In the genomic region with DNA sequence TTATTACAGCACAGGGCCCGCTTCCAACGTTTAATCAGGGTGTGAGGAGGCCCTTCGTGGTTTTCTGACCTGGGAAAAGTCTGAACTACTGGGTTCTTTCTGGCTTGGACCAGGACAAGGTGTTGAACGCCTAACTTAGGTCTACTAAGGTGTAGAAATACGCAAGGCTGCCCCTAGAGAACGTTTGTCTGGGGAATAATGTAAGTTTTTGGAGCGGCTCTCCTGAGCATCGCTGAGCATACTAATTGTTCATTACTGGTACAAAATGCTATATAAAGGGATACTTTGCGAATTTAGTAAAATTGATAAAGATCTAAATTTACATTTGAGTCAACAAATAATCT, we compare ENCODE assay signal across 8 cellular contexts. TPM values are rescaled to one million over a fixed set of nuclear protein-coding genes. Genes with fewer than 3 reads are reported as not detected.
DNase-seq lines count a peak whose midpoint lies in the region; ATAC-seq, FAIRE-seq and TF ChIP-seq lines count a peak whose summit lies in the region.

No MANE protein-coding gene starts in this region.

- peak overlapping the region; percentile 80 for H3K27ac ChIP-seq in CD4-positive, CD25-positive, alpha-beta regulatory T cell (ENCODE audit: insufficient read depth, low read length, poor library complexity, severe bottlenecking)
- peak overlapping the region; percentile 84 for H3K27ac ChIP-seq in astrocyte (ENCODE audit: low read depth, low read length)

- no peaks in the 10 kb centered on the region for H3K9me3 Mint-ChIP-seq in CD4-positive, CD25-positive, alpha-beta regulatory T cell
- H3K9me3 Mint-ChIP-seq in astrocyte (ENCODE audit: unreplicated experiment), result peaks cover 1% of the 10 kb centered on the region

- peak overlapping the region; percentile 82 for H3K4me3 ChIP-seq in CD4-positive, CD25-positive, alpha-beta regulatory T cell (ENCODE audit: low read depth, low read length)
- H3K4me3 ChIP-seq in astrocyte (ENCODE audit: insufficient read depth, low read depth, low read length) (peak overlapping the region; percentile 68), mononuclear cell (ENCODE audit: low read length) (peak overlapping the region; percentile 73)

- peaks cover 16 to 32% (median 24%) of the 10 kb centered on the region in 4 donors for H3K4me1 Mint-ChIP-seq in CD4-positive, CD25-positive, alpha-beta regulatory T cell
- H3K4me1 Mint-ChIP-seq in astrocyte (ENCODE audit: low read depth, unreplicated experiment), result peaks cover 32% of the 10 kb centered on the region

- H3K9me3 ChIP-seq in CD4-positive, CD25-positive, alpha-beta regulatory T cell (ENCODE audit: control insufficient read depth in 2 of 2, low read length in 2 of 2), result no peaks in the 10 kb centered on the region
- no peaks in the 10 kb centered on the region for H3K9me3 ChIP-seq in astrocyte (ENCODE audit: insufficient read depth, low read depth, low read length)
- no peaks in the 10 kb centered on the region for H3K9me3 ChIP-seq in mononuclear cell (ENCODE audit: low read depth, low read length)

- peak overlapping the region; percentile 92 to 94 (median 92) for H3K27ac Mint-ChIP-seq in CD4-positive, CD25-positive, alpha-beta regulatory T cell
- H3K27ac Mint-ChIP-seq in astrocyte (ENCODE audit: unreplicated experiment), result peak overlapping the region; percentile 93

- no peaks in the 10 kb centered on the region for H4K20me1 ChIP-seq in astrocyte (ENCODE audit: insufficient read depth, low read length)

- no peak for TF ChIP-seq CTCF in astrocyte (IDR thresholded peaks at IDR 0.05; ENCODE audit: insufficient read depth, low read depth, low read length)

- no peak for DNase-seq in CD4-positive, CD25-positive, alpha-beta regulatory T cell
- DNase-seq in astrocyte (ENCODE audit: low read depth), result no peak
- DNase-seq in D341Med (ENCODE audit: low spot score), result no peak
- no peak for DNase-seq in H4 (ENCODE audit: low spot score)
- DNase-seq in stimulated activated CD4-positive, alpha-beta T cell treated with anti-CD3 and anti-CD28 coated beads, Interleukin-1b, Interleukin-23, amount 100 ng/mL, for 48 hours, result no peak
- no peak for DNase-seq in stimulated activated naive CD4-positive, alpha-beta T cell treated with Interleukin-2 at 50 U/mL for 16 hours (lab: John Stamatoyannopoulos, UW)

- H3K79me2 ChIP-seq in astrocyte (ENCODE audit: insufficient read depth, low read length), result peaks cover 9% of the 10 kb centered on the region

- peak overlapping the region; percentile 66 for H2AFZ ChIP-seq in astrocyte (ENCODE audit: low read depth, low read length)

- ATAC-seq in CD4-positive, CD25-positive, alpha-beta regulatory T cell (ENCODE audit: low read depth in 2 of 2), result peak; percentile 9 to 16
- peak; percentile 5 for ATAC-seq in HG02642 (IDR thresholded peaks at IDR 0.05; ENCODE audit: poor library complexity, unreplicated experiment)

- H3K27me3 Mint-ChIP-seq in CD4-positive, CD25-positive, alpha-beta regulatory T cell, result peaks cover 22% of the 10 kb centered on the region
- H3K27me3 Mint-ChIP-seq in astrocyte (ENCODE audit: low read depth, unreplicated experiment), result no peaks in the 10 kb centered on the region

- H3K27me3 ChIP-seq in CD4-positive, CD25-positive, alpha-beta regulatory T cell (ENCODE audit: control insufficient read depth, insufficient read depth, low read length), result peaks cover 2% of the 10 kb centered on the region
- no peaks in the 10 kb centered on the region for H3K27me3 ChIP-seq in astrocyte (ENCODE audit: insufficient read depth, low read length)
- no peaks in the 10 kb centered on the region for H3K27me3 ChIP-seq in mononuclear cell (ENCODE audit: insufficient read depth, low read length)

- H3K36me3 ChIP-seq in CD4-positive, CD25-positive, alpha-beta regulatory T cell (ENCODE audit: control insufficient read depth, insufficient read depth, low read length), result peaks cover 11% of the 10 kb centered on the region
- H3K36me3 ChIP-seq in astrocyte (ENCODE audit: insufficient read depth, low read length), result peaks cover 6% of the 10 kb centered on the region

- H3K9ac ChIP-seq in astrocyte (ENCODE audit: low read length), result peak overlapping the region; percentile 93

- no peak for FAIRE-seq in astrocyte (lab: Jason Lieb, UNC)

- peaks cover 24% of the 10 kb centered on the region for H3K4me1 ChIP-seq in CD4-positive, CD25-positive, alpha-beta regulatory T cell (ENCODE audit: control insufficient read depth, insufficient read depth, low read length, poor library complexity, severe bottlenecking)
- H3K4me1 ChIP-seq in astrocyte (ENCODE audit: insufficient read depth, low read length) (peaks cover 40% of the 10 kb centered on the region), mononuclear cell (ENCODE audit: insufficient read depth, low read length) (peaks cover 20% of the 10 kb centered on the region)

- peak overlapping the region; percentile 83 for H3K4me2 ChIP-seq in astrocyte (ENCODE audit: low read length)

- peaks cover 15% of the 10 kb centered on the region for H3K36me3 Mint-ChIP-seq in CD4-positive, CD25-positive, alpha-beta regulatory T cell
- peaks cover 5% of the 10 kb centered on the region for H3K36me3 Mint-ChIP-seq in astrocyte (ENCODE audit: low read depth, unreplicated experiment)

- H3K4me3 Mint-ChIP-seq in CD4-positive, CD25-positive, alpha-beta regulatory T cell, result peak overlapping the region; percentile 89 to 97 (median 94)
- peak overlapping the region; percentile 89 for H3K4me3 Mint-ChIP-seq in astrocyte (ENCODE audit: unreplicated experiment)

RNA-seq across cellular contexts. Expression of a gene that starts 32.4 kb away (rescaled TPM):
- 414 TPM for total RNA-seq in CD4-positive, CD25-positive, alpha-beta regulatory T cell
- polyA plus RNA-seq in CD4-positive, CD25-positive, alpha-beta regulatory T cell, result 100 to 1,000 TPM; 217 to 490 (median 368) TPM
- total RNA-seq in astrocyte (217 and 229 TPM in 2 replicates), mononuclear cell (343 TPM)
- total RNA-seq in H4 (2014; rRNA removed; shearing (Covaris generic)), result 358 and 382 TPM in 2 replicates
